In genomic region chr14:77377502-77377844, GRCh38 we compare ENCODE assay signal across 8 cellular contexts. TPM values are rescaled to one million over a fixed set of nuclear protein-coding genes. Genes with fewer than 3 reads are reported as not detected.
DNase-seq lines count a peak whose midpoint lies in the region; ATAC-seq, FAIRE-seq and TF ChIP-seq lines count a peak whose summit lies in the region.

No MANE protein-coding gene starts in this region.

- peak; percentile 14 for ATAC-seq in HCT116
- ATAC-seq in activated CD8-positive, alpha-beta T cell treated with anti-CD3 and anti-CD28 coated beads, Interleukin-2, amount 10 ng/mL, durations not matched to agents 7 days and 5 days, result peak; percentile 35
- no peak for ATAC-seq in HG02571 (IDR thresholded peaks at IDR 0.05; ENCODE audit: unreplicated experiment)

- no peaks in the 10 kb centered on the region for H3K9me2 ChIP-seq in HCT116 (ENCODE audit: insufficient read depth)

- peaks cover 34% of the 10 kb centered on the region for H3K4me1 Mint-ChIP-seq in activated CD8-positive, alpha-beta T cell treated with anti-CD3 and anti-CD28 coated beads, Interleukin-2, amount 10 ng/mL, durations not matched to agents 7 days and 5 days (ENCODE audit: low read depth)

- no peak overlapping the region for H3K4me3 Mint-ChIP-seq in activated CD8-positive, alpha-beta T cell treated with anti-CD3 and anti-CD28 coated beads, Interleukin-2, amount 10 ng/mL, durations not matched to agents 7 days and 5 days

- H3K27ac ChIP-seq in HCT116 (ENCODE audit: low read depth, low read length) (peak overlapping the region; percentile 95; the same call in 1 of the 2 replicates), keratinocyte (ENCODE audit: control insufficient read depth, insufficient read depth, low read length) (no peak overlapping the region), thyroid gland (no peak overlapping the region)

- FAIRE-seq in keratinocyte (lab: Jason Lieb, UNC), result no peak

- H3K36me3 ChIP-seq in HCT116 (ENCODE audit: control insufficient read depth in 1 of 2, insufficient read depth in 2 of 2, low read length in 2 of 2), result no peaks in the 10 kb centered on the region
- H3K36me3 ChIP-seq in keratinocyte (ENCODE audit: control insufficient read depth in 2 of 2, extremely low read depth in 1 of 2, insufficient read depth in 2 of 2, low read length in 2 of 2), result no peaks in the 10 kb centered on the region
- H3K36me3 ChIP-seq in thyroid gland, result no peaks in the 10 kb centered on the region

- POLR2A ChIA-PET in HCT116 (lab: Charles Lee), result interaction anchor here (0.7 kb wide), 1 partner anchor 11 kb away, joined by 3 read pairs; no protein-coding TSS in a partner anchor
- POLR2A ChIA-PET in activated CD8-positive, alpha-beta T cell treated with anti-CD3 and anti-CD28 coated beads, Interleukin-2, amount 10 ng/mL, durations not matched to agents 7 days and 5 days (lab: Charles Lee), result interaction anchor here (0.6 to 1.3 kb wide), 7 partner anchors 13 to 278 kb away, joined by 3 to 9 read pairs (median 4); partner anchors contain the start of genes GSTZ1, POMT2 and VIPAS39

- TF ChIP-seq POLR2A in HCT116 (IDR thresholded peaks at IDR 0.05; ENCODE audit: borderline replicate concordance, extremely low read depth, insufficient read depth, insufficient read length) (no peak), thyroid gland (IDR thresholded peaks at IDR 0.05) (no peak)

- dilution Hi-C loops in keratinocyte (cut with MboI; ENCODE audit: extremely low pct_ligation_motif_present, low sequenced_read_pairs), result no loop called here

- H3K79me2 ChIP-seq in HCT116 (ENCODE audit: insufficient read depth, low read length) (peaks cover 28% of the 10 kb centered on the region), keratinocyte (ENCODE audit: control insufficient read depth, insufficient read depth, low read length) (peaks cover 18% of the 10 kb centered on the region)

- H3K27me3 ChIP-seq in HCT116 (ENCODE audit: insufficient read depth, low read length), result no peaks in the 10 kb centered on the region; the same call in 1 of the 2 replicates
- H3K27me3 ChIP-seq in keratinocyte (ENCODE audit: control insufficient read depth, extremely low read depth, insufficient read depth, low read length), result no peaks in the 10 kb centered on the region
- no peaks in the 10 kb centered on the region for H3K27me3 ChIP-seq in thyroid gland

- intact Hi-C loops in HCT116 (cut with micrococcal nuclease) (loop anchor here (5.0 kb wide), 1 partner anchor 80 kb away; the partner anchor contains the start of genes AHSA1 and VIPAS39), thyroid gland (cut with DNase I) (no loop called here)

- H3K4me1 ChIP-seq in HCT116 (ENCODE audit: control insufficient read depth in 1 of 2, insufficient read depth in 2 of 2, low read length in 2 of 2) (peaks cover 12 to 16% of the 10 kb centered on the region in 2 experiments; a peak in 3 of 4 replicates), keratinocyte (ENCODE audit: control insufficient read depth, extremely low read depth, insufficient read depth, low read length) (peaks cover 11% of the 10 kb centered on the region), thyroid gland (peaks cover under 1 to 22% of the 10 kb centered on the region in 2 donors)

- H3K4me2 ChIP-seq in HCT116 (ENCODE audit: low read length) (peak overlapping the region; percentile 88), keratinocyte (ENCODE audit: control insufficient read depth, extremely low read depth, insufficient read depth, low read depth, low read length) (peak overlapping the region; percentile 93)

- H2AFZ ChIP-seq in HCT116 (ENCODE audit: low read depth, low read length, poor library complexity, severe bottlenecking), result peak overlapping the region; percentile 92
- peak overlapping the region; percentile 95 for H2AFZ ChIP-seq in keratinocyte (ENCODE audit: control insufficient read depth, low read length)

- no peaks in the 10 kb centered on the region for H4K20me1 ChIP-seq in HCT116 (ENCODE audit: insufficient read depth)
- H4K20me1 ChIP-seq in keratinocyte (ENCODE audit: control insufficient read depth, extremely low read depth, insufficient read depth, low read length), result no peaks in the 10 kb centered on the region

- RAD21 ChIA-PET in HCT116 (lab: Charles Lee; ENCODE audit: low non-redundant PET in 1 of 2, low total read pairs in 2 of 2, uncharacterized antibody in 2 of 2, unreplicated experiment in 2 of 2), result no interaction called here

- H3K4me3 ChIP-seq in HCT116 (replicated peaks in 1 of 2; ENCODE audit: low read depth in 1 of 2, low read length in 2 of 2) (peak overlapping the region; percentile 64 to 69), keratinocyte (ENCODE audit: control insufficient read depth in 2 of 3, extremely low read depth in 1 of 3, insufficient read depth in 2 of 3, low read depth in 1 of 3, low read length in 3 of 3) (peak overlapping the region; percentile 75 to 84 (median 82)), thyroid gland (replicated peaks in 1 of 3) (peak overlapping the region; percentile 43 to 81 (median 56))

- TF ChIP-seq CTCF in HCT116 (IDR thresholded peaks at IDR 0.05 in 2 of 3, conservative IDR thresholded peaks at IDR 0.05 in 1 of 3; ENCODE audit: borderline replicate concordance in 1 of 3, insufficient read depth in 1 of 3, low read depth in 2 of 3, low read length in 2 of 3) (no peak), keratinocyte (optimal IDR thresholded peaks at IDR 0.05 in 1 of 3, IDR thresholded peaks at IDR 0.05 in 1 of 3, conservative IDR thresholded peaks at IDR 0.05 in 1 of 3; ENCODE audit: extremely low read depth in 1 of 3, insufficient read depth in 2 of 3, low read length in 3 of 3) (no peak), thyroid gland (IDR thresholded peaks at IDR 0.05) (no peak)

- peaks cover 22% of the 10 kb centered on the region for H3K36me3 Mint-ChIP-seq in activated CD8-positive, alpha-beta T cell treated with anti-CD3 and anti-CD28 coated beads, Interleukin-2, amount 10 ng/mL, durations not matched to agents 7 days and 5 days (ENCODE audit: low read depth)

- no peak overlapping the region for H3K27ac Mint-ChIP-seq in activated CD8-positive, alpha-beta T cell treated with anti-CD3 and anti-CD28 coated beads, Interleukin-2, amount 10 ng/mL, durations not matched to agents 7 days and 5 days

- H3K9me3 Mint-ChIP-seq in activated CD8-positive, alpha-beta T cell treated with anti-CD3 and anti-CD28 coated beads, Interleukin-2, amount 10 ng/mL, durations not matched to agents 7 days and 5 days (ENCODE audit: insufficient read depth), result no peaks in the 10 kb centered on the region

- TSS peak; percentile 70 for BruUV-seq in HCT116 (replicated peaks; lab: Mats Ljungman, UMichigan)

- DNase-seq in HCT116 (ENCODE audit: low read depth, low spot score) (no peak), keratinocyte (ENCODE audit: low read depth, low spot score) (no peak), thyroid gland (no peak), NCI-H2171 (lab: John Stamatoyannopoulos, UW) (no peak), NCI-H345 treated with DMSO at 0.1 percent for 48 hours (lab: John Stamatoyannopoulos, UW; ENCODE audit: unreplicated experiment) (no peak), SKM-1 treated with dmso at 0.1 percent for 144 hours (lab: John Stamatoyannopoulos, UW; ENCODE audit: unreplicated experiment) (no peak)
- no peak for DNase-seq in activated CD8-positive, alpha-beta T cell treated with anti-CD3 and anti-CD28 coated beads, Interleukin-2, amount 10 ng/mL, durations not matched to agents 7 days and 5 days

- H3K9me3 ChIP-seq in HCT116 (ENCODE audit: control insufficient read depth in 1 of 2, insufficient read depth in 1 of 2, low read depth in 1 of 2, low read length in 2 of 2), result no peaks in the 10 kb centered on the region
- H3K9me3 ChIP-seq in keratinocyte (ENCODE audit: control insufficient read depth, low read depth, low read length), result no peaks in the 10 kb centered on the region
- H3K9me3 ChIP-seq in thyroid gland, result no peaks in the 10 kb centered on the region

- WGBS in thyroid gland, 2 donors, result 14 to 17% methylated on average over 10 of the region's 10 CpGs

- peak overlapping the region; percentile 80 for H3K9ac ChIP-seq in HCT116 (ENCODE audit: low read length)
- peak overlapping the region; percentile 87 for H3K9ac ChIP-seq in keratinocyte (ENCODE audit: control insufficient read depth, extremely low read depth, insufficient read depth, low read length)

- no peak for TF ChIP-seq RAD21 in HCT116 (IDR thresholded peaks at IDR 0.05; ENCODE audit: low read depth)

- CTCF ChIA-PET in HCT116 (lab: Charles Lee), result interaction anchor here (0.7 to 1.4 kb wide), 3 partner anchors 56 to 226 kb away, joined by 4 to 5 read pairs (median 5); partner anchors contain the start of gene GSTZ1
- CTCF ChIA-PET in activated CD8-positive, alpha-beta T cell treated with anti-CD3 and anti-CD28 coated beads, Interleukin-2, amount 10 ng/mL, durations not matched to agents 7 days and 5 days (lab: Charles Lee), result interaction anchor here (1.0 to 2.0 kb wide), 10 partner anchors 10 to 174 kb away, joined by 3 to 12 read pairs (median 4); partner anchors contain the start of genes AHSA1, GSTZ1 and POMT2

- H3K27me3 Mint-ChIP-seq in activated CD8-positive, alpha-beta T cell treated with anti-CD3 and anti-CD28 coated beads, Interleukin-2, amount 10 ng/mL, durations not matched to agents 7 days and 5 days (ENCODE audit: low read depth), result peaks cover 5% of the 10 kb centered on the region

- no peaks in the 10 kb centered on the region for H3K9me1 ChIP-seq in keratinocyte (ENCODE audit: control insufficient read depth, extremely low read depth, insufficient read depth, low read length)

RNA-seq across cellular contexts. Expression of gene SAMD15, which starts 0.3 kb away (rescaled TPM):
- total RNA-seq in HCT116 (2021; ENCODE audit: unreplicated experiment) (1.9 TPM), thyroid gland (1 to 10 TPM; 4.8 to 9.5 (median 7.3) TPM)
- polyA plus RNA-seq in HCT116 (2012), result 0.15 and 0.17 TPM in 2 replicates
- under 1 TPM; 0.23 to 0.40 TPM for total RNA-seq in activated CD8-positive, alpha-beta T cell treated with anti-CD3 and anti-CD28 coated beads, Interleukin-2, amount 10 ng/mL, durations not matched to agents 7 days and 5 days
- 0.23 to 0.77 TPM (median 0.46 TPM) in 3 replicates for polyA plus RNA-seq in keratinocyte
- polyA plus RNA-seq in keratinocyte (2011; ENCODE audit: low read depth), result 0.16 TPM
- polyA plus RNA-seq in keratinocyte (2011; cell fraction: cytosol; rRNA removed), result 0.34 TPM in 2 replicates
- 0.37 and 0.76 TPM in 2 replicates for polyA plus RNA-seq in keratinocyte (2011; cell fraction: nucleus; rRNA removed)
- 0.20 and 0.62 TPM in 2 replicates for polyA plus RNA-seq in keratinocyte (2012; ENCODE audit: low replicate concordance)
- 0.35 TPM in 1 of 3 replicates, not detected in the others for polyA minus RNA-seq in keratinocyte
- polyA minus RNA-seq in keratinocyte (2011; cell fraction: cytosol; rRNA and poly(A)+ RNA removed), result not detected
- not detected in 2 replicates for polyA minus RNA-seq in keratinocyte (2011; cell fraction: nucleus; rRNA and poly(A)+ RNA removed)

RNA-seq across cellular contexts. Expression of gene TMED8, which starts 0.6 kb away (rescaled TPM):
- 21.2 TPM for total RNA-seq in HCT116 (2021; ENCODE audit: unreplicated experiment)
- 5.3 and 7.4 TPM in 2 replicates for polyA plus RNA-seq in HCT116 (2012)
- total RNA-seq in activated CD8-positive, alpha-beta T cell treated with anti-CD3 and anti-CD28 coated beads, Interleukin-2, amount 10 ng/mL, durations not matched to agents 7 days and 5 days, result 10 to 100 TPM; 16.7 to 17.1 TPM
- 5.4 to 7.3 TPM (median 6.1 TPM) in 3 replicates for polyA plus RNA-seq in keratinocyte
- polyA plus RNA-seq in keratinocyte (2011; ENCODE audit: low read depth), result 1.1 TPM
- 3.4 and 6.0 TPM in 2 replicates for polyA plus RNA-seq in keratinocyte (2011; cell fraction: cytosol; rRNA removed)
- polyA plus RNA-seq in keratinocyte (2011; cell fraction: nucleus; rRNA removed), result 6.5 and 7.4 TPM in 2 replicates
- 2.9 and 4.9 TPM in 2 replicates for polyA plus RNA-seq in keratinocyte (2012; ENCODE audit: low replicate concordance)
- polyA minus RNA-seq in keratinocyte, result 7.0 to 9.5 TPM (median 7.3 TPM) in 3 replicates
- 4.2 TPM for polyA minus RNA-seq in keratinocyte (2011; cell fraction: cytosol; rRNA and poly(A)+ RNA removed)
- polyA minus RNA-seq in keratinocyte (2011; cell fraction: nucleus; rRNA and poly(A)+ RNA removed), result 5.2 and 10.3 TPM in 2 replicates
- 10 to 100 TPM; 20.9 to 33.3 (median 28.8) TPM for total RNA-seq in thyroid gland

RNA-seq across cellular contexts. Expression of gene NOXRED1, which starts 45.9 kb away (rescaled TPM):
- total RNA-seq in HCT116 (2021; ENCODE audit: unreplicated experiment) (0.66 TPM), thyroid gland (under 1 TPM in 2 of 4 donors, not detected in 2; 0.22 to 0.67 TPM)
- 0.15 and 0.25 TPM in 2 replicates for polyA plus RNA-seq in HCT116 (2012)
- under 1 TPM; 0.29 TPM for total RNA-seq in activated CD8-positive, alpha-beta T cell treated with anti-CD3 and anti-CD28 coated beads, Interleukin-2, amount 10 ng/mL, durations not matched to agents 7 days and 5 days
- 0.15 to 0.66 TPM (median 0.33 TPM) in 3 replicates for polyA plus RNA-seq in keratinocyte
- polyA plus RNA-seq in keratinocyte (2011; ENCODE audit: low read depth), result not detected
- polyA plus RNA-seq in keratinocyte (2011; cell fraction: cytosol; rRNA removed), result 0.05 and 0.13 TPM in 2 replicates
- polyA plus RNA-seq in keratinocyte (2011; cell fraction: nucleus; rRNA removed), result 0.63 and 1.0 TPM in 2 replicates
- 0.09 and 0.44 TPM in 2 replicates for polyA plus RNA-seq in keratinocyte (2012; ENCODE audit: low replicate concordance)
- polyA minus RNA-seq in keratinocyte, result 0.26 to 1.2 TPM in 2 of 3 replicates, not detected in the other
- polyA minus RNA-seq in keratinocyte (2011; cell fraction: cytosol; rRNA and poly(A)+ RNA removed), result not detected
- polyA minus RNA-seq in keratinocyte (2011; cell fraction: nucleus; rRNA and poly(A)+ RNA removed), result 0.32 and 1.1 TPM in 2 replicates

RNA-seq across cellular contexts. Expression of gene GSTZ1, which starts 56.6 kb away (rescaled TPM):
- 30.4 TPM for total RNA-seq in HCT116 (2021; ENCODE audit: unreplicated experiment)
- polyA plus RNA-seq in HCT116 (2012), result 48.5 and 49.1 TPM in 2 replicates
- 10 to 100 TPM; 11.7 to 15.1 TPM for total RNA-seq in activated CD8-positive, alpha-beta T cell treated with anti-CD3 and anti-CD28 coated beads, Interleukin-2, amount 10 ng/mL, durations not matched to agents 7 days and 5 days
- polyA plus RNA-seq in keratinocyte, result 15.6 to 24.3 TPM (median 20.6 TPM) in 3 replicates
- polyA plus RNA-seq in keratinocyte (2011; ENCODE audit: low read depth), result 14.5 TPM
- 16.7 and 31.0 TPM in 2 replicates for polyA plus RNA-seq in keratinocyte (2011; cell fraction: cytosol; rRNA removed)
- polyA plus RNA-seq in keratinocyte (2011; cell fraction: nucleus; rRNA removed), result 19.7 and 24.2 TPM in 2 replicates
- 18.5 and 24.2 TPM in 2 replicates for polyA plus RNA-seq in keratinocyte (2012; ENCODE audit: low replicate concordance)
- 7.9 to 22.5 TPM (median 11.3 TPM) in 3 replicates for polyA minus RNA-seq in keratinocyte
- 11.1 TPM for polyA minus RNA-seq in keratinocyte (2011; cell fraction: cytosol; rRNA and poly(A)+ RNA removed)
- polyA minus RNA-seq in keratinocyte (2011; cell fraction: nucleus; rRNA and poly(A)+ RNA removed), result 7.0 and 7.6 TPM in 2 replicates
- total RNA-seq in thyroid gland, result 10 to 100 TPM; 18.0 to 50.1 (median 35.6) TPM

RNA-seq across cellular contexts. Expression of gene POMT2, which starts 56.8 kb away (rescaled TPM):
- total RNA-seq in HCT116 (2021; ENCODE audit: unreplicated experiment) (30.2 TPM), thyroid gland (10 to 100 TPM; 19.1 to 36.4 (median 25.7) TPM)
- polyA plus RNA-seq in HCT116 (2012), result 12.0 and 17.0 TPM in 2 replicates
- total RNA-seq in activated CD8-positive, alpha-beta T cell treated with anti-CD3 and anti-CD28 coated beads, Interleukin-2, amount 10 ng/mL, durations not matched to agents 7 days and 5 days, result 10 to 100 TPM; 15.0 to 15.5 TPM
- 13.9 to 21.1 TPM (median 17.4 TPM) in 3 replicates for polyA plus RNA-seq in keratinocyte
- polyA plus RNA-seq in keratinocyte (2011; ENCODE audit: low read depth), result 5.9 TPM
- 7.8 and 12.1 TPM in 2 replicates for polyA plus RNA-seq in keratinocyte (2011; cell fraction: cytosol; rRNA removed)
- 45.5 and 48.6 TPM in 2 replicates for polyA plus RNA-seq in keratinocyte (2011; cell fraction: nucleus; rRNA removed)
- polyA plus RNA-seq in keratinocyte (2012; ENCODE audit: low replicate concordance), result 8.9 and 14.5 TPM in 2 replicates
- polyA minus RNA-seq in keratinocyte, result 17.2 to 38.2 TPM (median 24.0 TPM) in 3 replicates
- polyA minus RNA-seq in keratinocyte (2011; cell fraction: cytosol; rRNA and poly(A)+ RNA removed), result 12.9 TPM
- polyA minus RNA-seq in keratinocyte (2011; cell fraction: nucleus; rRNA and poly(A)+ RNA removed), result 22.6 and 31.8 TPM in 2 replicates
